Comparison of ENCODE assay signal across 8 cellular contexts in genomic region chr7:135620980-135621850, GRCh38. TPM values are rescaled to one million over a fixed set of nuclear protein-coding genes. Genes with fewer than 3 reads are reported as not detected.
DNase-seq lines count a peak whose midpoint lies in the region; ATAC-seq and TF ChIP-seq lines count a peak whose summit lies in the region.

No MANE protein-coding gene starts in this region.

- TF ChIP-seq CTCF in PC-9 (conservative IDR thresholded peaks at IDR 0.05) (peak; percentile 94), upper lobe of right lung (IDR thresholded peaks at IDR 0.05) (peak; percentile 93)

- no peaks in the 10 kb centered on the region for H3K4me1 Mint-ChIP-seq in activated T-cell treated with anti-CD3 and anti-CD28 coated beads, Interleukin-2, amount 50 U/mL, for 24 hours (ENCODE audit: low read depth)

- H4K20me1 ChIP-seq in PC-9 (ENCODE audit: insufficient read depth), result 0 out of 2 replicates have a peak, but pooled peaks cover 4% of the 10 kb centered on the region

- no peak overlapping the region for H3K4me2 ChIP-seq in PC-9

- H3K36me3 Mint-ChIP-seq in activated T-cell treated with anti-CD3 and anti-CD28 coated beads, Interleukin-2, amount 50 U/mL, for 24 hours (ENCODE audit: low read depth), result peaks cover 90% of the 10 kb centered on the region

- H3K9me2 ChIP-seq in PC-9 (ENCODE audit: insufficient read depth), result no peaks in the 10 kb centered on the region

- BruUV-seq in PC-9 (replicated peaks; lab: Mats Ljungman, UMichigan), result no TSS peak

- no peaks in the 10 kb centered on the region for H3K79me2 ChIP-seq in PC-9 (ENCODE audit: low read depth)

- H3K4me3 ChIP-seq in PC-9, result no peak overlapping the region
- no peak overlapping the region for H3K4me3 ChIP-seq in upper lobe of right lung

- H3K4me1 ChIP-seq in PC-9 (replicated peaks; ENCODE audit: insufficient read depth) (no peaks in the 10 kb centered on the region), upper lobe of right lung (no peaks in the 10 kb centered on the region)

- H3F3A ChIP-seq in PC-9 (ENCODE audit: insufficient read depth, low read depth), result 0 out of 2 replicates have a peak, but pooled peaks cover 5% of the 10 kb centered on the region

- H3K27ac ChIP-seq in PC-9 (no peak overlapping the region), cingulate gyrus (ENCODE audit: low read depth, low read length) (peak overlapping the region; percentile 35), upper lobe of right lung (no peak overlapping the region)

- H3K9me3 ChIP-seq in PC-9 (ENCODE audit: insufficient read depth, low read depth) (no peaks in the 10 kb centered on the region), upper lobe of right lung (no peaks in the 10 kb centered on the region)

- H3K27ac Mint-ChIP-seq in activated T-cell treated with anti-CD3 and anti-CD28 coated beads, Interleukin-2, amount 50 U/mL, for 24 hours, result no peak overlapping the region

- peaks cover 52% of the 10 kb centered on the region for H3K36me3 ChIP-seq in PC-9 (ENCODE audit: low read depth)
- peaks cover 90% of the 10 kb centered on the region for H3K36me3 ChIP-seq in upper lobe of right lung

- POLR2A ChIA-PET in PC-9 (lab: Charles Lee; ENCODE audit: unreplicated experiment), result interaction anchor here (0.5 to 0.6 kb wide), 2 partner anchors 466 to 1088 kb away, joined by 5 to 6 read pairs; no protein-coding TSS in a partner anchor

- H3K4me3 Mint-ChIP-seq in activated T-cell treated with anti-CD3 and anti-CD28 coated beads, Interleukin-2, amount 50 U/mL, for 24 hours, result no peak overlapping the region

- CTCF ChIA-PET in PC-9 (lab: Charles Lee), result interaction anchor here (1.0 to 1.2 kb wide), 2 partner anchors 24 to 347 kb away, joined by 3 to 5 read pairs; no protein-coding TSS in a partner anchor

- no peaks in the 10 kb centered on the region for H3K27me3 ChIP-seq in PC-9 (ENCODE audit: insufficient read depth, low read depth)
- no peaks in the 10 kb centered on the region for H3K27me3 ChIP-seq in upper lobe of right lung

- DNase-seq in activated T-cell treated with anti-CD3 and anti-CD28 coated beads for 24 hours (ENCODE audit: low read depth) (peak; percentile 5), Kasumi-1 (lab: John Stamatoyannopoulos, UW) (peak; percentile 56 to 79), PC-9 (peak; percentile 26 to 75), left kidney (ENCODE audit: low read depth, low spot score) (peak; percentile 86), upper lobe of right lung (no peak)
- no peak for DNase-seq in activated T-cell treated with anti-CD3 and anti-CD28 coated beads, Interleukin-2, amount 50 U/mL, for 24 hours

- ATAC-seq in upper lobe of right lung (peak; percentile 79), HG03432 (IDR thresholded peaks at IDR 0.05; ENCODE audit: unreplicated experiment) (no peak)

- H3K9me3 Mint-ChIP-seq in activated T-cell treated with anti-CD3 and anti-CD28 coated beads, Interleukin-2, amount 50 U/mL, for 24 hours, result no peaks in the 10 kb centered on the region

- intact Hi-C loops in PC-9 (cut with micrococcal nuclease; ENCODE audit: unreplicated experiment), result loop anchor here (1.0 to 5.0 kb wide), 3 partner anchors 388 to 1971 kb away; no protein-coding TSS in a partner anchor
- intact Hi-C loops in upper lobe of right lung (cut with DNase I), result no loop called here

- H2AFZ ChIP-seq in PC-9, result no peak overlapping the region

- H3K27me3 Mint-ChIP-seq in activated T-cell treated with anti-CD3 and anti-CD28 coated beads, Interleukin-2, amount 50 U/mL, for 24 hours, result no peaks in the 10 kb centered on the region

RNA-seq across cellular contexts. Expression of gene STMP1, which starts 41.1 kb away (rescaled TPM):
- total RNA-seq in PC-9 (2021) (60.4 and 77.0 TPM in 2 replicates), upper lobe of right lung (23.4 TPM)

Comparison
In these comparisons a context has a peak if more than half of its experiments do, and no peak if none do; other contexts are left out.
1. DNase-seq: peak in activated T-cell treated with anti-CD3 and anti-CD28 coated beads for 24 hours (single experiment), Kasumi-1 (2 of 2), PC-9 (2 of 2) and left kidney (single experiment); none in activated T-cell treated with anti-CD3 and anti-CD28 coated beads, Interleukin-2, amount 50 U/mL, for 24 hours (single experiment) and upper lobe of right lung (single experiment).